Comparison of ENCODE assay signal across 9 cellular contexts in genomic region chr22:36467946-36468345, GRCh38. TPM values are rescaled to one million over a fixed set of nuclear protein-coding genes. Genes with fewer than 3 reads are reported as not detected.
DNase-seq lines count a peak whose midpoint lies in the region; ATAC-seq, FAIRE-seq and TF ChIP-seq lines count a peak whose summit lies in the region.
"Had no signal": no experiment of that assay in that cellular context is flagged by ENCODE, and none has a peak within 500 bp of the region (broad histone marks: within the 10 kb centered on the region; RNA-seq: fewer than 3 reads in every experiment).

No MANE protein-coding gene starts in this region.

- H3K4me3 ChIP-seq in SK-N-SH (ENCODE audit: low read depth in 2 of 2, low read length in 1 of 2) (peak overlapping the region in 1 of 2 experiments; percentile 32; a peak in 2 of 4 replicates), esophagus (ENCODE audit: low read depth in 1 of 2, low read length in 2 of 2) (no peak overlapping the region), pancreas (no peak overlapping the region)

- intact Hi-C loops in pancreas (cut with DNase I): loop anchor here in 1 of 3 donors (5.0 kb wide), 1 partner anchor 166 kb away; no protein-coding TSS in a partner anchor

- no peak for FAIRE-seq in pancreas (lab: Jason Lieb, UNC)
- FAIRE-seq: endometrium had no signal

- no peaks in the 10 kb centered on the region for H4K20me1 ChIP-seq in SK-N-SH (ENCODE audit: insufficient read depth)

- peak overlapping the region; percentile 87 to 100 for H3K27ac ChIP-seq in SK-N-SH (ENCODE audit: low read depth in 2 of 2, low read length in 1 of 2)
- peak overlapping the region; percentile 15 to 95 for H3K27ac ChIP-seq in esophagus (ENCODE audit: low read depth in 2 of 2, low read length in 1 of 2)
- H3K27ac ChIP-seq in pancreas: peak overlapping the region in 2 of 4 donors; percentile 92 to 97

- H3K9me2 ChIP-seq in SK-N-SH: no peaks in the 10 kb centered on the region

- H3K4me3 Mint-ChIP-seq in HFFc6: peak overlapping the region; percentile 76
- H3K4me3 Mint-ChIP-seq in progenitor cell of endocrine pancreas (ENCODE audit: low read depth): no peak overlapping the region

- H3K9me3 Mint-ChIP-seq in HFFc6: no peaks in the 10 kb centered on the region
- H3K9me3 Mint-ChIP-seq in progenitor cell of endocrine pancreas (ENCODE audit: low read depth): no peaks in the 10 kb centered on the region

- DNase-seq in HFFc6 (peak; percentile 93), SK-N-SH (no peak), pons (ENCODE audit: low spot score) (no peak), NCI-H146 treated with DMSO at 0.1 percent for 48 hours (lab: John Stamatoyannopoulos, UW; ENCODE audit: unreplicated experiment) (no peak), progenitor cell of endocrine pancreas (ENCODE audit: low spot score, unreplicated experiment) (no peak), pancreas (no peak)
- peak; percentile 60 for DNase-seq in stimulated activated CD8-positive, alpha-beta memory T cell treated with anti-CD3 and anti-CD28 coated beads, Interleukin-4, amount 100 ng/mL, for 48 hours

- peaks cover 28% of the 10 kb centered on the region for H3K79me2 ChIP-seq in SK-N-SH (ENCODE audit: insufficient read depth)

- H3K9me3 ChIP-seq in SK-N-SH (no peaks in the 10 kb centered on the region), esophagus (ENCODE audit: control insufficient read depth in 2 of 2, insufficient read depth in 1 of 2, low read depth in 1 of 2, low read length in 1 of 2) (no peaks in the 10 kb centered on the region), pancreas (no peaks in the 10 kb centered on the region)

- CTCF ChIA-PET in SK-N-SH (lab: Yijun Ruan, JAX): interaction anchor here (1.2 to 16.8 kb wide), 4 partner anchors 13 to 184 kb away, joined by 3 to 329 read pairs (median 33); partner anchors contain the start of gene TXN2

- H3K4me1 Mint-ChIP-seq in HFFc6 (ENCODE audit: low read depth) (peaks cover 79% of the 10 kb centered on the region), progenitor cell of endocrine pancreas (ENCODE audit: low read depth) (no peaks in the 10 kb centered on the region)

- TF ChIP-seq RAD21 in SK-N-SH (IDR thresholded peaks at IDR 0.05; ENCODE audit: low read length): no peak

- peak overlapping the region; percentile 84 for H3K4me2 ChIP-seq in SK-N-SH

- no peaks in the 10 kb centered on the region for H3K27me3 ChIP-seq in SK-N-SH (ENCODE audit: insufficient read depth)
- H3K27me3 ChIP-seq in esophagus (ENCODE audit: control insufficient read depth in 1 of 2, insufficient read depth in 2 of 2, low read length in 2 of 2): no peaks in the 10 kb centered on the region
- no peaks in the 10 kb centered on the region for H3K27me3 ChIP-seq in pancreas

- H3K36me3 ChIP-seq in SK-N-SH (replicated peaks in 1 of 2; ENCODE audit: control insufficient read depth in 1 of 2, insufficient read depth in 2 of 2, low read length in 1 of 2): peaks cover 0 to 2% of the 10 kb centered on the region in 2 experiments
- peaks cover 0 to 17% of the 10 kb centered on the region in 2 donors for H3K36me3 ChIP-seq in esophagus (ENCODE audit: control insufficient read depth in 2 of 2, insufficient read depth in 2 of 2, low read length in 1 of 2)
- no peaks in the 10 kb centered on the region for H3K36me3 ChIP-seq in pancreas

- H3F3A ChIP-seq in SK-N-SH (replicated peaks; ENCODE audit: insufficient read depth): peaks cover 47% of the 10 kb centered on the region

- peaks cover 15% of the 10 kb centered on the region for H3K36me3 Mint-ChIP-seq in HFFc6 (ENCODE audit: low read depth)
- H3K36me3 Mint-ChIP-seq in progenitor cell of endocrine pancreas (ENCODE audit: insufficient read depth): no peaks in the 10 kb centered on the region

- POLR2A ChIA-PET in SK-N-SH (lab: Yijun Ruan, JAX): no interaction called here

- H3K27ac Mint-ChIP-seq in HFFc6 (peak overlapping the region; percentile 95), progenitor cell of endocrine pancreas (no peak overlapping the region)

- WGBS in SK-N-SH (ENCODE audit: low lambda C conversion rate): 0% methylated on average over 7 of the region's 7 CpGs
- WGBS in esophagus, 2 donors: 72 to 78% methylated on average over 7 of the region's 7 CpGs
- WGBS in pancreas, 2 donors: 85 to 89% methylated on average over 7 of the region's 7 CpGs

- H3K4me1 ChIP-seq in SK-N-SH (ENCODE audit: control insufficient read depth in 1 of 2, insufficient read depth in 2 of 2, low read depth in 1 of 2, low read length in 1 of 2) (peaks cover 3 to 53% of the 10 kb centered on the region in 2 experiments; a peak in 3 of 4 replicates), esophagus (ENCODE audit: control insufficient read depth in 2 of 2, insufficient read depth in 2 of 2, low read length in 1 of 2) (peaks cover 6 to 21% of the 10 kb centered on the region in 2 donors), pancreas (peaks cover 21 to 36% (median 23%) of the 10 kb centered on the region in 3 donors)

- no peak for ATAC-seq in pancreas

- TF ChIP-seq CTCF in HFFc6 (IDR thresholded peaks at IDR 0.05) (no peak), SK-N-SH (IDR thresholded peaks at IDR 0.05) (no peak), progenitor cell of endocrine pancreas (IDR thresholded peaks at IDR 0.05; ENCODE audit: unreplicated experiment) (no peak), pancreas (IDR thresholded peaks at IDR 0.05) (no peak)

- H3K9ac ChIP-seq in SK-N-SH: peak overlapping the region; percentile 77

- H3K27me3 Mint-ChIP-seq in HFFc6 (ENCODE audit: insufficient read depth) (peaks cover 4% of the 10 kb centered on the region; the same call in 1 of the 2 replicates), progenitor cell of endocrine pancreas (no peaks in the 10 kb centered on the region)

- no peak overlapping the region for H2AFZ ChIP-seq in SK-N-SH (ENCODE audit: low read depth)

- TF ChIP-seq EP300 in SK-N-SH (IDR thresholded peaks at IDR 0.05; ENCODE audit: borderline replicate concordance in 1 of 2, low read depth in 1 of 2, low read length in 1 of 2): peak in 1 of 2 experiments; percentile 99; a peak in 2 of 4 replicates

TF ChIP-seq in SK-N-SH, 30 proteins besides CTCF, POLR2A, EP300 and RAD21 (continues in another document):
- TF ChIP-seq SMC3 (IDR thresholded peaks at IDR 0.05; ENCODE audit: low read depth, low read length) (no peak), ZBTB33 (IDR thresholded peaks at IDR 0.05; ENCODE audit: borderline replicate concordance, low read depth) (peak; percentile 86; the same call in 1 of the 2 replicates), REST (IDR thresholded peaks at IDR 0.05; ENCODE audit: low read depth, low read length) (peak; percentile 71; the same call in 1 of the 2 replicates), CHD2 (IDR thresholded peaks at IDR 0.05; ENCODE audit: low read length, partially characterized antibody) (peak; percentile 53)

RNA-seq across cellular contexts. Expression of gene TXN2, which starts 13.5 kb away (rescaled TPM):
- total RNA-seq in HFFc6 (2021; fragmentation: NEBNext Ultra II Directional; extraction: Animal tissue kit (Norgen Biotek cat#: 25700)): 100 to 1,000 TPM in 2 of 6 experiments, 10 to 100 TPM in 4; 90.3 to 109 (median 96.1) TPM
- polyA plus RNA-seq in SK-N-SH (2012; rRNA removed) (251 and 284 TPM in 2 replicates), esophagus (10 to 100 TPM; 53.5 to 81.8 TPM), pancreas (10 to 100 TPM; 43.1 to 49.5 TPM)
- 212 and 258 TPM in 2 replicates for polyA plus RNA-seq in SK-N-SH (2012; cell fraction: cytosol; rRNA removed)
- 151 and 162 TPM in 2 replicates for polyA plus RNA-seq in SK-N-SH (2012; cell fraction: nucleus; rRNA removed)
- total RNA-seq in progenitor cell of endocrine pancreas (55.0 and 59.6 TPM in 2 replicates), pancreas (10 to 100 TPM; 20.4 to 33.6 (median 30.5) TPM)

RNA-seq across cellular contexts. Expression of gene FOXRED2, which starts 38.9 kb away (rescaled TPM):
- 1 to 10 TPM; 2.8 to 4.7 (median 4.2) TPM for total RNA-seq in HFFc6 (2021; fragmentation: NEBNext Ultra II Directional; extraction: Animal tissue kit (Norgen Biotek cat#: 25700))
- polyA plus RNA-seq in SK-N-SH (2012; rRNA removed) (4.3 and 7.9 TPM in 2 replicates), esophagus (1 to 10 TPM; 3.2 to 3.7 TPM), pancreas (1 to 10 TPM; 2.0 to 3.5 TPM)
- polyA plus RNA-seq in SK-N-SH (2012; cell fraction: cytosol; rRNA removed): 4.6 and 6.9 TPM in 2 replicates
- 6.2 and 6.6 TPM in 2 replicates for polyA plus RNA-seq in SK-N-SH (2012; cell fraction: nucleus; rRNA removed)
- total RNA-seq in progenitor cell of endocrine pancreas (22.7 and 23.5 TPM in 2 replicates), pancreas (1 to 10 TPM; 3.9 to 6.0 (median 5.3) TPM)

Comparison
In these comparisons a context has a peak if more than half of its experiments do, and no peak if none do; other contexts are left out.
1. DNase-seq: peak in HFFc6 (single experiment) and stimulated activated CD8-positive, alpha-beta memory T cell treated with anti-CD3 and anti-CD28 coated beads, Interleukin-4, amount 100 ng/mL, for 48 hours (single experiment); none in SK-N-SH (single experiment), pons (single experiment), NCI-H146 treated with DMSO at 0.1 percent for 48 hours (single experiment), progenitor cell of endocrine pancreas (single experiment) and pancreas (0 of 6).